In genomic region chr15:52090193-52090592, GRCh38 we compare ENCODE assay signal across 7 cellular contexts. TPM values are rescaled to one million over a fixed set of nuclear protein-coding genes. Genes with fewer than 3 reads are reported as not detected.
"Had no signal": no experiment of that assay in that cellular context is flagged by ENCODE, and none has a peak within 500 bp of the region (broad histone marks: within the 10 kb centered on the region; RNA-seq: fewer than 3 reads in every experiment).

No MANE protein-coding gene starts in this region.

- ATAC-seq: GM23338 had no signal

- DNase-seq: H9, HCEC 1CT, KG1 had no signal

- H3K4me2 ChIP-seq: GM23338 had no signal

- H3K4me3 ChIP-seq: GM23338 had no signal

- FAIRE-seq: H1, H54, HTR-8/SVneo had no signal

- H2AFZ ChIP-seq: GM23338 had no signal

RNA-seq across cellular contexts. Expression of gene BCL2L10, which starts 22.4 kb away (rescaled TPM):
- total RNA-seq: H1, H9 had no signal
